Comparison of ENCODE assay signal across 8 cellular contexts in the genomic region with DNA sequence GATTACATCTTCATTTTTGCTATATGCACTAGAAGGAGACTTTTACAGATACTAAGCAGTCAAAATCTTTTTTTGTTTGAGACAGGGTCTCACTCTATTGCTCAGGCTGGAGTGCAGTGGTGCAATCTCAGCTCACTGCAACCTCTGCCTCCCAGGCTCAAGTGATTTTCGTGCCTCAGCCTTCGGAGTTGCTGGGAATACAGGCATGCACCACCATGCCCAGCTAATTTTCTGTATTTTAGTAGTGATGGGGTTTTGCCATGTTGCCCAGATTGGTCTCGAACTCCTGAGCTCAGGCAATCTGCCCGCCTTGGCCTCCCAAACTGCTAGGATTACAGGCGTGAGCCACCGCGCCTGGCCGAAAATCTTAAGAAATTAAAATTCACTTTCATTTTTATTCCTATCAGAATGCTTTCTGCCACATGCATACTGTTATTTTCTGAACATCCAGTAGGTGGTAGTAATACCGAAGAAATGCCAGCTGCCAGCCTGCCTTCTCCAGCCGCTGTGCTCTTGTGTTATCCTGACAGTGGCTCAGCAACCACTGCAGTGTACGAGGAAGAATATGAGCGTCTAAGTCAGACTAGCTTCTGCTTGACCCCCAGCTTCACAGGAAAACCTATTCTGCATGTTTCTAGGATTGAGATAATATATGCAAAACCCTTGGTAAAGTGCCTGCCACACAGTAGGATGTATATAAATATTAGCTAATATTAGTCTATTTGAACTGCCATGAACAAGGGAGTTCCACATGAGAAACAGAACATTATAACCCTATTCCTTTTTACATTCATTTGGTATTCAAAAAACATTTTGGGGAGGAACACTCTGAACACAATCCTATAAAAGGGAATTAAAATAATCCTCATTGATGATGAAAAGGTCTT. TPM values are rescaled to one million over a fixed set of nuclear protein-coding genes. Genes with fewer than 3 reads are reported as not detected.
DNase-seq lines count a peak whose midpoint lies in the region; ATAC-seq and TF ChIP-seq lines count a peak whose summit lies in the region.

No MANE protein-coding gene starts in this region.

- no peak overlapping the region for H3K4me3 Mint-ChIP-seq in activated CD4-positive, alpha-beta memory T cell treated with anti-CD3 and anti-CD28 coated beads, Interleukin-2, amount 10 ng/mL, durations not matched to agents 7 days and 5 days
- H3K4me3 Mint-ChIP-seq in effector memory CD8-positive, alpha-beta T cell: peak overlapping the region; percentile 58 to 69
- H3K4me3 Mint-ChIP-seq in stimulated activated naive B cell treated with anti-CD40 and anti-IgM and Interleukin-4, amounts not matched to agents 10 μg/mL and 1 μg/mL and 100 μg/mL, for 72 hours: peak overlapping the region in 1 of 2 donors; percentile 35

- CTCF ChIA-PET in activated CD4-positive, alpha-beta memory T cell treated with anti-CD3 and anti-CD28 coated beads, Interleukin-2, amount 10 ng/mL, durations not matched to agents 7 days and 5 days (lab: Charles Lee): interaction anchor here (0.7 to 5.2 kb wide), 23 partner anchors 10 to 968 kb away, joined by 3 to 29 read pairs (median 5); a partner anchor contains a TSS

- H3K27ac Mint-ChIP-seq in activated CD4-positive, alpha-beta memory T cell treated with anti-CD3 and anti-CD28 coated beads, Interleukin-2, amount 10 ng/mL, durations not matched to agents 7 days and 5 days: no peak overlapping the region
- peak overlapping the region; percentile 14 to 87 for H3K27ac Mint-ChIP-seq in effector memory CD8-positive, alpha-beta T cell
- H3K27ac Mint-ChIP-seq in stimulated activated naive B cell treated with anti-CD40 and anti-IgM and Interleukin-4, amounts not matched to agents 10 μg/mL and 1 μg/mL and 100 μg/mL, for 72 hours: no peak overlapping the region

- TF ChIP-seq CTCF in C4-2B (conservative IDR thresholded peaks at IDR 0.05): peak; percentile 86

- ATAC-seq in GM19035 (IDR thresholded peaks at IDR 0.05; ENCODE audit: unreplicated experiment): peak; percentile 78
- peak; percentile 64 for ATAC-seq in HG03439 (IDR thresholded peaks at IDR 0.05; ENCODE audit: unreplicated experiment)
- ATAC-seq in effector memory CD8-positive, alpha-beta T cell (replicated peaks): peak; percentile 94
- peak; percentile 79 to 84 for ATAC-seq in stimulated activated naive B cell treated with anti-CD40 and anti-IgM and Interleukin-4, amounts not matched to agents 10 μg/mL and 1 μg/mL and 100 μg/mL, for 72 hours (replicated peaks)

- DNase-seq in NCI-H748 (lab: John Stamatoyannopoulos, UW; ENCODE audit: unreplicated experiment): peak; percentile 72
- DNase-seq in activated CD4-positive, alpha-beta memory T cell treated with anti-CD3 and anti-CD28 coated beads, Interleukin-2, amount 10 ng/mL, durations not matched to agents 7 days and 5 days: peak; percentile 49
- DNase-seq in effector memory CD8-positive, alpha-beta T cell: peak; percentile 29 to 41 (median 30)
- peak; percentile 84 for DNase-seq in midbrain (lab: John Stamatoyannopoulos, UW)
- DNase-seq in stimulated activated naive B cell treated with anti-CD40 and anti-IgM and Interleukin-4, amounts not matched to agents 10 μg/mL and 1 μg/mL and 100 μg/mL, for 72 hours: peak; percentile 28

- H3K27me3 Mint-ChIP-seq in activated CD4-positive, alpha-beta memory T cell treated with anti-CD3 and anti-CD28 coated beads, Interleukin-2, amount 10 ng/mL, durations not matched to agents 7 days and 5 days: no peaks in the 10 kb centered on the region
- H3K27me3 Mint-ChIP-seq in effector memory CD8-positive, alpha-beta T cell: no peaks in the 10 kb centered on the region
- no peaks in the 10 kb centered on the region for H3K27me3 Mint-ChIP-seq in stimulated activated naive B cell treated with anti-CD40 and anti-IgM and Interleukin-4, amounts not matched to agents 10 μg/mL and 1 μg/mL and 100 μg/mL, for 72 hours

- H3K36me3 Mint-ChIP-seq in activated CD4-positive, alpha-beta memory T cell treated with anti-CD3 and anti-CD28 coated beads, Interleukin-2, amount 10 ng/mL, durations not matched to agents 7 days and 5 days (ENCODE audit: low read depth): peaks cover 3% of the 10 kb centered on the region
- no peaks in the 10 kb centered on the region for H3K36me3 Mint-ChIP-seq in effector memory CD8-positive, alpha-beta T cell (ENCODE audit: insufficient read depth)
- H3K36me3 Mint-ChIP-seq in stimulated activated naive B cell treated with anti-CD40 and anti-IgM and Interleukin-4, amounts not matched to agents 10 μg/mL and 1 μg/mL and 100 μg/mL, for 72 hours: peaks cover 16 to 21% of the 10 kb centered on the region in 2 donors

- H3K27ac ChIP-seq in C4-2B: peak overlapping the region; percentile 37

- H3K9me3 Mint-ChIP-seq in activated CD4-positive, alpha-beta memory T cell treated with anti-CD3 and anti-CD28 coated beads, Interleukin-2, amount 10 ng/mL, durations not matched to agents 7 days and 5 days: no peaks in the 10 kb centered on the region
- H3K9me3 Mint-ChIP-seq in effector memory CD8-positive, alpha-beta T cell: no peaks in the 10 kb centered on the region
- H3K9me3 Mint-ChIP-seq in stimulated activated naive B cell treated with anti-CD40 and anti-IgM and Interleukin-4, amounts not matched to agents 10 μg/mL and 1 μg/mL and 100 μg/mL, for 72 hours: no peaks in the 10 kb centered on the region

- POLR2A ChIA-PET in activated CD4-positive, alpha-beta memory T cell treated with anti-CD3 and anti-CD28 coated beads, Interleukin-2, amount 10 ng/mL, durations not matched to agents 7 days and 5 days (lab: Charles Lee): no interaction called here

- peaks cover 14% of the 10 kb centered on the region for H3K4me1 Mint-ChIP-seq in activated CD4-positive, alpha-beta memory T cell treated with anti-CD3 and anti-CD28 coated beads, Interleukin-2, amount 10 ng/mL, durations not matched to agents 7 days and 5 days
- peaks cover 0 to 6% of the 10 kb centered on the region in 2 donors for H3K4me1 Mint-ChIP-seq in effector memory CD8-positive, alpha-beta T cell (ENCODE audit: low read depth in 2 of 2)
- peaks cover 6 to 32% of the 10 kb centered on the region in 2 donors for H3K4me1 Mint-ChIP-seq in stimulated activated naive B cell treated with anti-CD40 and anti-IgM and Interleukin-4, amounts not matched to agents 10 μg/mL and 1 μg/mL and 100 μg/mL, for 72 hours

RNA-seq across cellular contexts. Expression of a gene that starts 54.2 kb away (rescaled TPM):
- 10 to 100 TPM; 38.4 to 40.7 TPM for total RNA-seq in activated CD4-positive, alpha-beta memory T cell treated with anti-CD3 and anti-CD28 coated beads, Interleukin-2, amount 10 ng/mL, durations not matched to agents 7 days and 5 days

Comparison
In these comparisons a context has a peak if more than half of its experiments do, and no peak if none do; other contexts are left out.
1. Peak in every context shown above with its lines: DNase-seq, ATAC-seq and H3K27ac ChIP-seq.
2. DNase-seq: peak in every context shown above with its lines; median percentile 84 in midbrain; 72 in NCI-H748; 49 in activated CD4-positive, alpha-beta memory T cell treated with anti-CD3 and anti-CD28 coated beads, Interleukin-2, amount 10 ng/mL, durations not matched to agents 7 days and 5 days; 30 in effector memory CD8-positive, alpha-beta T cell; 28 in stimulated activated naive B cell treated with anti-CD40 and anti-IgM and Interleukin-4, amounts not matched to agents 10 μg/mL and 1 μg/mL and 100 μg/mL, for 72 hours.
3. H3K27ac Mint-ChIP-seq: peak in effector memory CD8-positive, alpha-beta T cell (2 of 2); none in activated CD4-positive, alpha-beta memory T cell treated with anti-CD3 and anti-CD28 coated beads, Interleukin-2, amount 10 ng/mL, durations not matched to agents 7 days and 5 days (single experiment) and stimulated activated naive B cell treated with anti-CD40 and anti-IgM and Interleukin-4, amounts not matched to agents 10 μg/mL and 1 μg/mL and 100 μg/mL, for 72 hours (single experiment).